28 cellular contexts compared by ENCODE assay signal in the genomic region with DNA sequence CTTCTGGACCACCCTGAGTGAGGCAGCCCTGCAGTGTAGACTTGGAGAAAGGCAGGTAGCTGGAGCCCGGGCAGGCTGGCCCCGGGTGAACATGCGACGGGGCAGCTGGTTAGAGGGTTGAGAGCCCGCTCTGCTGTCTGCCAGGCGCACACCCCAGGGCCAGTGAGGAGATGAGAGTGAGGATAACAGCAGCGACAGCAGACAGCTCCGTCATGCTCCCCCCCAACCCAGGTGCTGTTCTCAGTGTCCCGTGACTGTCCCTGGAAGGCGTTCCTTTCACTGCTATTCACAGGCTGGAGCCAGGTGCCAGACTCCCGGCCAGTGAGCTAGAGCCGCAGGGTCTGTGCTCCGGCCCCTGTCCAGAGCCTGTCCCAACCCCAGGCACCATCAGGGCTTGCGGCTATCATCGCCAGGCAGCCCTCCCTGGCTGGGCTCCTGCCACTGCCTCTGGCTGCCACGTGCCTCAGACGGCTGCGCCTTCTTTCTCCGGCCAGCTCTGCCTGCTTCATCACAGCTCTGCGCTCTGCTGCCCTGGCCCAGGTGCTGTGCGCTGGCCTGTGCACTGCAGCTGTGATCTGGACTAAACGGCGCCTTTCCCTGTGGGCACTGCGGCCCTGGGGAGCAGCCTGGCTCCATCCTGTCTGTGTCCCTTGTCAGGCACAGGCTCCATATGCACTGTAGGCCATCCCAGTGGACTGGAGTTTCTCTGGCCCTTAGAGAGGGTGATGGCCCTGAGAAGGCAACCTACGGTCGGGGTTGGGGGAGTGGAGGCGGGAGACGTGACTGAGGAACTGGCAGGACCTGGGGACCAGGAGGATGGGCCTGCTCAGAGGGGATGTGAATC. TPM values are rescaled to one million over a fixed set of nuclear protein-coding genes. Genes with fewer than 3 reads are reported as not detected.
DNase-seq lines count a peak whose midpoint lies in the region; ATAC-seq, FAIRE-seq and TF ChIP-seq lines count a peak whose summit lies in the region.
"Had no signal": no experiment of that assay in that cellular context is flagged by ENCODE, and none has a peak within 500 bp of the region (broad histone marks: within the 10 kb centered on the region; RNA-seq: fewer than 3 reads in every experiment).

No MANE protein-coding gene starts in this region.

- no peak for FAIRE-seq in A549 (lab: Jason Lieb, UNC)
- FAIRE-seq: GM19239 had no signal

- POLR2A ChIA-PET in A549 (lab: Yijun Ruan, JAX), result no interaction called here

- H3K9ac ChIP-seq in smooth muscle cell (ENCODE audit: low read depth), result no peak overlapping the region

- no peaks in the 10 kb centered on the region for H4K20me1 ChIP-seq in smooth muscle cell (ENCODE audit: low read depth)

- H3K4me1 ChIP-seq in A549 (no peaks in the 10 kb centered on the region), smooth muscle cell (ENCODE audit: low read depth) (no peaks in the 10 kb centered on the region)
- H3K4me1 ChIP-seq: ascending aorta had no signal

- CTCF ChIA-PET in A549 (lab: Yijun Ruan, JAX), result interaction anchor here (1.0 kb wide), 1 partner anchor 24 kb away, joined by 3 read pairs; no protein-coding TSS in a partner anchor

- no peak for TF ChIP-seq POLR2A in A549 (IDR thresholded peaks at IDR 0.05; ENCODE audit: low read length)

- no peaks in the 10 kb centered on the region for H3K79me2 ChIP-seq in smooth muscle cell (ENCODE audit: low read depth)

- H3K4me2 ChIP-seq in A549 (no peak overlapping the region), smooth muscle cell (no peak overlapping the region)

- ATAC-seq in A549, result peak; percentile 22 to 24; a peak in 3 of 6 replicates
- no peak for ATAC-seq in activated T-helper 17 cell treated with anti-CD3 and anti-CD28 coated beads, Interleukin-2, amount 50 U/mL, for 72 hours (replicated peaks)
- ATAC-seq: WTC11 had no signal

- no peak overlapping the region for H3K4me3 Mint-ChIP-seq in activated T-helper 17 cell treated with anti-CD3 and anti-CD28 coated beads, Interleukin-2, amount 50 U/mL, for 72 hours
- H3K4me3 Mint-ChIP-seq in nephron progenitor cell, result no peak overlapping the region
- H3K4me3 Mint-ChIP-seq: activated naive CD8-positive, alpha-beta T cell; HFFc6; memory B cell; WTC11 had no signal

- H3K27me3 ChIP-seq in smooth muscle cell (ENCODE audit: low read depth), result no peaks in the 10 kb centered on the region
- H3K27me3 ChIP-seq: ascending aorta, MG63 had no signal

- no peaks in the 10 kb centered on the region for H3K4me1 Mint-ChIP-seq in activated T-helper 17 cell treated with anti-CD3 and anti-CD28 coated beads, Interleukin-2, amount 50 U/mL, for 72 hours
- H3K4me1 Mint-ChIP-seq in nephron progenitor cell, result peaks cover 5% of the 10 kb centered on the region
- H3K4me1 Mint-ChIP-seq: memory B cell had no signal

- no peaks in the 10 kb centered on the region for H3K36me3 ChIP-seq in smooth muscle cell (ENCODE audit: low read depth)
- H3K36me3 ChIP-seq: ascending aorta, MG63 had no signal

- H3K36me3 Mint-ChIP-seq in activated T-helper 17 cell treated with anti-CD3 and anti-CD28 coated beads, Interleukin-2, amount 50 U/mL, for 72 hours (ENCODE audit: low read depth), result peaks cover 18% of the 10 kb centered on the region
- H3K36me3 Mint-ChIP-seq in nephron progenitor cell (ENCODE audit: low read depth), result no peaks in the 10 kb centered on the region
- H3K36me3 Mint-ChIP-seq: memory B cell, WTC11 had no signal

- TF ChIP-seq CTCF in A549 (IDR thresholded peaks at IDR 0.05) (no peak), nephron progenitor cell (IDR thresholded peaks at IDR 0.05) (no peak), smooth muscle cell (IDR thresholded peaks at IDR 0.05; ENCODE audit: borderline replicate concordance, insufficient read depth, poor library complexity, severe bottlenecking) (no peak)

- H3K27ac ChIP-seq in A549 (no peak overlapping the region), smooth muscle cell (ENCODE audit: low read depth) (no peak overlapping the region)
- H3K27ac ChIP-seq: ascending aorta, skin epidermis had no signal

- 70% methylated on average over 16 of the region's 28 CpGs for WGBS in A549 (ENCODE audit: missing lambda C conversion rate)
- 87% methylated on average over 28 of the region's 28 CpGs for WGBS in smooth muscle cell (ENCODE audit: low lambda C conversion rate)

- H3K27ac Mint-ChIP-seq in activated T-helper 17 cell treated with anti-CD3 and anti-CD28 coated beads, Interleukin-2, amount 50 U/mL, for 72 hours, result peak overlapping the region; percentile 33
- peak overlapping the region; percentile 90 for H3K27ac Mint-ChIP-seq in nephron progenitor cell
- H3K27ac Mint-ChIP-seq: activated naive CD8-positive, alpha-beta T cell; activated T-helper 2 cell treated with anti-CD3 and anti-CD28 coated beads, Interferon-gamma antibody, Interleukin-2, Interleukin-4, amounts not matched to agents 10 μg/mL and 5 μg/mL and 100 μg/mL, durations not matched to agents 14 hours and 24 hours and 36 hours; HFFc6; memory B cell; WTC11 had no signal

- H3K4me3 ChIP-seq in A549, result no peak overlapping the region
- H3K4me3 ChIP-seq in smooth muscle cell, result no peak overlapping the region
- H3K4me3 ChIP-seq: ascending aorta, MG63, skin epidermis had no signal

- DNase-seq in A549 (ENCODE audit: low read depth in 1 of 2, low spot score in 1 of 2), result no peak
- DNase-seq in ELF-1 (ENCODE audit: low read depth, low spot score), result peak; percentile 64
- DNase-seq in nephron progenitor cell, result no peak
- no peak for DNase-seq in NCI-H1417 treated with DMSO at 0.1 percent for 48 hours (lab: John Stamatoyannopoulos, UW)
- DNase-seq in HCEC 1CT, result no peak
- DNase-seq in smooth muscle cell (lab: John Stamatoyannopoulos, UW; ENCODE audit: unreplicated experiment), result no peak
- DNase-seq in amygdala (lab: John Stamatoyannopoulos, UW), result no peak
- DNase-seq: activated CD4-positive, alpha-beta T cell treated with anti-CD3 and anti-CD28 coated beads, Interleukin-2, amount 50 U/mL, for 4 hours; activated CD8-positive, alpha-beta memory T cell treated with anti-CD3 and anti-CD28 coated beads, Interleukin-2, amount 50 U/mL, for 48 hours; caudate nucleus; HFFc6; KBM-7; MG63; NCI-H1436; NCI-H524; nucleus accumbens; RPMI8226; stimulated activated CD4-positive, alpha-beta T cell treated with anti-CD3 and anti-CD28 coated beads, Interleukin-4, amount 100 ng/mL, for 1 hour; stimulated activated naive CD4-positive, alpha-beta T cell treated with Interleukin-2 at 50 U/mL for 16 hours; T1000 had no signal

- no peaks in the 10 kb centered on the region for H3K27me3 Mint-ChIP-seq in activated T-helper 17 cell treated with anti-CD3 and anti-CD28 coated beads, Interleukin-2, amount 50 U/mL, for 72 hours
- H3K27me3 Mint-ChIP-seq in nephron progenitor cell (ENCODE audit: low read depth, poor library complexity), result peaks cover 9% of the 10 kb centered on the region
- H3K27me3 Mint-ChIP-seq: activated naive CD8-positive, alpha-beta T cell had no signal

- H3F3A ChIP-seq in smooth muscle cell (ENCODE audit: low read depth), result no peaks in the 10 kb centered on the region

- TF ChIP-seq EP300 in A549 (IDR thresholded peaks at IDR 0.05), result no peak

- H3K9me3 ChIP-seq in A549 (no peaks in the 10 kb centered on the region), smooth muscle cell (replicated peaks; ENCODE audit: low read depth) (no peaks in the 10 kb centered on the region)
- H3K9me3 ChIP-seq: ascending aorta, MG63 had no signal

- no peak overlapping the region for H2AFZ ChIP-seq in smooth muscle cell (ENCODE audit: low read depth)

- no peaks in the 10 kb centered on the region for H3K9me3 Mint-ChIP-seq in activated T-helper 17 cell treated with anti-CD3 and anti-CD28 coated beads, Interleukin-2, amount 50 U/mL, for 72 hours
- no peaks in the 10 kb centered on the region for H3K9me3 Mint-ChIP-seq in nephron progenitor cell
- H3K9me3 Mint-ChIP-seq: activated T-helper 2 cell treated with anti-CD3 and anti-CD28 coated beads, Interferon-gamma antibody, Interleukin-2, Interleukin-4, amounts not matched to agents 10 μg/mL and 5 μg/mL and 100 μg/mL, durations not matched to agents 14 hours and 24 hours and 36 hours; HFFc6; memory B cell; WTC11 had no signal

- TF ChIP-seq RAD21 in A549 (conservative IDR thresholded peaks at IDR 0.05 in 1 of 2, IDR thresholded peaks at IDR 0.05 in 1 of 2), result no peak

TF ChIP-seq in A549, 52 proteins besides CTCF, POLR2A, EP300 and RAD21:
- no peak for TF ChIP-seq HEYL (CRISPR knock-in tag; IDR thresholded peaks at IDR 0.05)
- no peak for TF ChIP-seq JUNB (IDR thresholded peaks at IDR 0.05)
- TF ChIP-seq HOXB13 (CRISPR knock-in tag; IDR thresholded peaks at IDR 0.05; ENCODE audit: low read depth), result no peak
- TF ChIP-seq HDAC2 (IDR thresholded peaks at IDR 0.05), result no peak
- TF ChIP-seq PHF8 (IDR thresholded peaks at IDR 0.05; ENCODE audit: borderline replicate concordance, low read depth), result no peak
- no peak for TF ChIP-seq FOSL2 (IDR thresholded peaks at IDR 0.05)
- TF ChIP-seq FOSL2 (CRISPR knock-in tag; IDR thresholded peaks at IDR 0.05), result no peak
- TF ChIP-seq ZNF302 (CRISPR knock-in tag; IDR thresholded peaks at IDR 0.05), result no peak
- TF ChIP-seq, protein P1, sequence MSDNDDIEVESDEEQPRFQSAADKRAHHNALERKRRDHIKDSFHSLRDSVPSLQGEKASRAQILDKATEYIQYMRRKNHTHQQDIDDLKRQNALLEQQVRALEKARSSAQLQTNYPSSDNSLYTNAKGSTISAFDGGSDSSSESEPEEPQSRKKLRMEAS (IDR thresholded peaks at IDR 0.05), result no peak
- TF ChIP-seq MAFK (IDR thresholded peaks at IDR 0.05; ENCODE audit: partially characterized antibody), result no peak
TF ChIP-seq in A549: peak in this region for 0.

RNA-seq across cellular contexts. Expression of a gene that starts 19.8 kb away (rescaled TPM):
- 0.34 and 0.44 TPM in 2 replicates for polyA plus RNA-seq in A549 (2011; rRNA removed)
- 0.40 and 0.56 TPM in 2 replicates for polyA plus RNA-seq in A549 (2012; cell fraction: cytosol; rRNA removed)
- 0.22 and 0.40 TPM in 2 replicates for polyA plus RNA-seq in A549 (2012; cell fraction: nucleus; rRNA removed)
- 0.25 to 0.49 TPM (median 0.26 TPM) in 3 replicates for polyA plus RNA-seq in A549 (2017; fragmentation: RNase III; extraction: RNeasy Plus Mini Kit Qiagen cat#74134 plus additional on column Dnase treatment)
- polyA minus RNA-seq in A549 (2011; rRNA and poly(A)+ RNA removed), result not detected in 2 replicates
- total RNA-seq in activated T-helper 17 cell treated with anti-CD3 and anti-CD28 coated beads, Interleukin-2, amount 50 U/mL, for 72 hours, result 10 to 100 TPM in 1 of 2 donors, 1 to 10 TPM in 1; 7.0 to 12.8 TPM
- 11.4 and 15.4 TPM in 2 replicates for total RNA-seq in smooth muscle cell
- 8.4 and 19.0 TPM in 2 replicates for polyA plus RNA-seq in smooth muscle cell
- total RNA-seq: activated T-helper 2 cell treated with anti-CD3 and anti-CD28 coated beads, Interferon-gamma antibody, Interleukin-2, Interleukin-4, amounts not matched to agents 10 μg/mL and 5 μg/mL and 100 μg/mL, durations not matched to agents 14 hours and 24 hours and 36 hours; ascending aorta had no signal
